13 cellular contexts compared by ENCODE assay signal in the genomic region with DNA sequence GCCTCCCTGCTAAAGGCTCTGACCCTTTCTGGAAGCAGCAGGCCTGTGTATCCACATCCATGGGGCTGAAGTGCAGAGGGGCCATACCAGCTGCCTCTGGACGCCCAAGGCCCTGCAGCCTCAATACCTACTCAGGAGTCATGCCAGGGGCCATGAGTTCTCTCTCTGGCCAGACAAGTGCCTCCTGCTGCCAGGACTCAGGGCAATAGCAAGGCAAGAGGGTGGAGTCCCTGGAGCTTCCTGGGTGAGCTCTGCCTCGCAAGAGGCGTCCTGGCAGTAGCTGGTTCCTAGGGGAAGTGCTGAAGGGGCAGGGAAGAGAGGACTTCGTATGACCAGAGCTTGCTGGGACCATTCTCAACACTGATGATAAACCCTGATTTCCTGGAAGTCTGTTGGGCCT. TPM values are rescaled to one million over a fixed set of nuclear protein-coding genes. Genes with fewer than 3 reads are reported as not detected.
DNase-seq lines count a peak whose midpoint lies in the region; ATAC-seq and TF ChIP-seq lines count a peak whose summit lies in the region.
"Had no signal": no experiment of that assay in that cellular context is flagged by ENCODE, and none has a peak within 500 bp of the region (broad histone marks: within the 10 kb centered on the region; RNA-seq: fewer than 3 reads in every experiment).

No MANE protein-coding gene starts in this region.

- no peaks in the 10 kb centered on the region for H3K9me3 ChIP-seq in adrenal gland (replicated peaks in 1 of 3)
- H3K9me3 ChIP-seq in osteoblast (ENCODE audit: low read depth, low read length): no peaks in the 10 kb centered on the region
- H3K9me3 ChIP-seq in thyroid gland: no peaks in the 10 kb centered on the region

- H3K36me3 ChIP-seq in adrenal gland (replicated peaks in 1 of 2) (no peaks in the 10 kb centered on the region), osteoblast (ENCODE audit: insufficient read depth, low read length) (no peaks in the 10 kb centered on the region), thyroid gland (no peaks in the 10 kb centered on the region)

- H3K27ac ChIP-seq in adrenal gland (peak overlapping the region in 4 of 5 donors; percentile 63 to 90 (median 80)), osteoblast (ENCODE audit: low read depth, low read length) (no peak overlapping the region), thyroid gland (peak overlapping the region; percentile 90 to 93 (median 92))
- H3K27ac ChIP-seq: SK-N-MC had no signal

- ATAC-seq in HG02870 (IDR thresholded peaks at IDR 0.05; ENCODE audit: unreplicated experiment): no peak

- H4K20me1 ChIP-seq in osteoblast (ENCODE audit: insufficient read depth, low read length): no peaks in the 10 kb centered on the region

- H3K4me2 ChIP-seq in osteoblast (ENCODE audit: insufficient read depth, low read length): no peak overlapping the region

- DNase-seq in adrenal gland: peak in 2 of 7 donors; percentile 43 to 69
- DNase-seq in fibroblast of gingiva (ENCODE audit: low read depth): peak; percentile 46
- peak; percentile 27 for DNase-seq in osteoblast (ENCODE audit: insufficient read length, low spot score, missing footprints)
- peak; percentile 45 to 56 for DNase-seq in thyroid gland
- no peak for DNase-seq in NCI-H2196 (lab: John Stamatoyannopoulos, UW; ENCODE audit: unreplicated experiment)
- DNase-seq in NCI-H2081 treated with DMSO at 0.1 percent for 48 hours (lab: John Stamatoyannopoulos, UW): no peak
- no peak for DNase-seq in stimulated activated CD4-positive, alpha-beta T cell treated with anti-CD3 and anti-CD28 coated beads, Interleukin-4, amount 100 ng/mL, for 1 hour
- DNase-seq: islet precursor cell; NCI-H2227 treated with DMSO at 0.1 percent for 48 hours; stimulated activated naive CD4-positive, alpha-beta T cell had no signal

- 29 to 68% (median 56%) methylated on average over 3 to 4 of the region's 4 CpGs for WGBS in adrenal gland, 4 donors
- WGBS in thyroid gland, 2 donors: 44 to 63% methylated on average over 3 of the region's 4 CpGs

- TF ChIP-seq CTCF in adrenal gland (IDR thresholded peaks at IDR 0.05) (no peak), osteoblast (IDR thresholded peaks at IDR 0.05; ENCODE audit: extremely low read depth, low read depth, low read length) (no peak), thyroid gland (IDR thresholded peaks at IDR 0.05) (no peak)

- no peak for TF ChIP-seq POLR2A in adrenal gland (IDR thresholded peaks at IDR 0.05)
- no peak for TF ChIP-seq POLR2A in thyroid gland (IDR thresholded peaks at IDR 0.05)

- intact Hi-C loops in adrenal gland (cut with DNase I) (no loop called here), thyroid gland (cut with DNase I) (no loop called here)

- H3K79me2 ChIP-seq in osteoblast (ENCODE audit: insufficient read depth, low read length): no peaks in the 10 kb centered on the region

- H3K27me3 ChIP-seq in adrenal gland: no peaks in the 10 kb centered on the region
- no peaks in the 10 kb centered on the region for H3K27me3 ChIP-seq in osteoblast (ENCODE audit: insufficient read depth, low read length)
- no peaks in the 10 kb centered on the region for H3K27me3 ChIP-seq in thyroid gland

- H3K4me3 ChIP-seq in adrenal gland (no peak overlapping the region), osteoblast (ENCODE audit: insufficient read depth, low read length) (no peak overlapping the region), thyroid gland (replicated peaks in 1 of 3) (no peak overlapping the region)
- H3K4me3 ChIP-seq: SK-N-MC had no signal

- H2AFZ ChIP-seq in osteoblast (ENCODE audit: low read length): no peak overlapping the region

- H3K4me1 ChIP-seq in adrenal gland (replicated peaks in 1 of 2) (peaks cover 24 to 43% of the 10 kb centered on the region in 2 donors), osteoblast (ENCODE audit: insufficient read depth, low read length) (peaks cover 22% of the 10 kb centered on the region), thyroid gland (peaks cover 38 to 62% of the 10 kb centered on the region in 2 donors)

RNA-seq across cellular contexts. Expression of gene ENDOU, which starts 10.9 kb away (rescaled TPM):
- total RNA-seq in adrenal gland: 1 to 10 TPM in 3 of 8 donors, under 1 TPM in 2, not detected in 3; 0.18 to 2.6 (median 1.1) TPM
- under 1 TPM; 0.11 to 0.51 (median 0.16) TPM for polyA plus RNA-seq in adrenal gland
- total RNA-seq in osteoblast: not detected in 2 replicates
- 1 to 10 TPM in 3 of 4 donors, under 1 TPM in 1; 0.11 to 1.9 (median 1.2) TPM for total RNA-seq in thyroid gland
- total RNA-seq: endothelial cell of umbilical vein had no signal
- polyA plus RNA-seq: endothelial cell of umbilical vein had no signal

RNA-seq across cellular contexts. Expression of gene RAPGEF3, which starts 22.5 kb away (rescaled TPM):
- total RNA-seq in adrenal gland (10 to 100 TPM in 3 of 8 donors, 1 to 10 TPM in 5; 2.4 to 14.6 (median 9.3) TPM), osteoblast (3.5 and 4.3 TPM in 2 replicates), thyroid gland (100 to 1,000 TPM in 2 of 4 donors, 10 to 100 TPM in 2; 87.3 to 178 (median 125) TPM)
- 10 to 100 TPM in 2 of 3 donors, 1 to 10 TPM in 1; 1.4 to 69.4 (median 43.8) TPM for polyA plus RNA-seq in adrenal gland

RNA-seq across cellular contexts. Expression of gene RPAP3, which starts 30.4 kb away (rescaled TPM):
- total RNA-seq in adrenal gland (10 to 100 TPM in 7 of 8 donors, 1 to 10 TPM in 1; 9.1 to 26.5 (median 16.7) TPM), osteoblast (15.6 and 17.1 TPM in 2 replicates), thyroid gland (10 to 100 TPM; 17.9 to 24.9 (median 21.4) TPM)
- polyA plus RNA-seq in adrenal gland: 10 to 100 TPM in 1 of 3 donors, 1 to 10 TPM in 2; 7.3 to 56.1 (median 7.3) TPM

RNA-seq across cellular contexts. Expression of gene SLC48A1, which starts 36.8 kb away (rescaled TPM):
- total RNA-seq in adrenal gland (10 to 100 TPM; 52.5 to 91.9 (median 73.6) TPM), osteoblast (18.0 and 19.2 TPM in 2 replicates), thyroid gland (100 to 1,000 TPM in 3 of 4 donors, 10 to 100 TPM in 1; 59.3 to 276 (median 187) TPM)
- 10 to 100 TPM; 36.3 to 51.0 (median 44.8) TPM for polyA plus RNA-seq in adrenal gland

Comparison
In these comparisons a context has a peak if more than half of its experiments do, and no peak if none do; other contexts are left out.
1. DNase-seq: peak in fibroblast of gingiva (single experiment), osteoblast (single experiment) and thyroid gland (2 of 2); none in NCI-H2196 (single experiment), NCI-H2081 treated with DMSO at 0.1 percent for 48 hours (single experiment) and stimulated activated CD4-positive, alpha-beta T cell treated with anti-CD3 and anti-CD28 coated beads, Interleukin-4, amount 100 ng/mL, for 1 hour (single experiment).
2. RNA of gene RAPGEF3, which starts 22.5 kb away (total RNA-seq): 87.3 to 178 TPM in thyroid gland; 2.4 to 14.6 TPM in adrenal gland and 3.5 to 4.3 TPM in osteoblast; every median in the first group is over 4 times any median in the second.